ENCODE assay signal across 9 cellular contexts in the genomic region with DNA sequence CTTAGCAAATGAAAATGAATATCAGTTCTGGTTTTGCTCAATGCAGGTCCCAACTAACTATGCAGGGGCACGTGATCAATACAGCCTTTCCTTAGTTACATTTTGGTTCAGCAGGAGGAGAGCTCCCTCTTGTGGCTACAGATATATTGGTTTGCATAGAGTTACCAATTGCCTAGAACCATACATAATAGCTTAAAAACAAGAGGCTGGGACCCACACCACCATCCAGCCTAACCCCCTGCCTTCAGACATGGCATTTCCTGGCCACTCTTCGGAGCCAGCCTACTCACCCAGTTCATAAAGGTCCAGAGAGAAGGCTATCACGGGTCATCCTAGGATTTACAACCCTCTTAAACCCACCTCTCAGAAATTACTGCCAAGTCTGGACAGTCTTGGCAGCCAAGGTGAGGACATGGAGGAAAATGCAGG. TPM values are rescaled to one million over a fixed set of nuclear protein-coding genes. Genes with fewer than 3 reads are reported as not detected.
DNase-seq lines count a peak whose midpoint lies in the region; ATAC-seq and TF ChIP-seq lines count a peak whose summit lies in the region.
"Had no signal": no experiment of that assay in that cellular context is flagged by ENCODE, and none has a peak within 500 bp of the region (broad histone marks: within the 10 kb centered on the region; RNA-seq: fewer than 3 reads in every experiment).

No MANE protein-coding gene starts in this region.

- peak in 4 of 5 donors; percentile 38 to 68 (median 58) for DNase-seq in CD8-positive, alpha-beta memory T cell
- DNase-seq in NCI-H2029 treated with DMSO at 0.1 percent for 48 hours (lab: John Stamatoyannopoulos, UW) (peak; percentile 47), T-helper 2 cell (peak in 3 of 5 experiments; percentile 16 to 81 (median 52)), cardiac fibroblast (ENCODE audit: low read depth in 2 of 2) (peak; percentile 91), islet precursor cell (peak; percentile 70)
- peak; percentile 27 for DNase-seq in stimulated activated CD8-positive, alpha-beta memory T cell treated with anti-CD3 and anti-CD28 coated beads, Interleukin-12 subunit alpha, Interleukin-12 subunit beta, amount 100 ng/mL, for 1 hour (ENCODE audit: low read depth)

- H3K27ac Mint-ChIP-seq in CD8-positive, alpha-beta memory T cell, result peak overlapping the region; percentile 6 to 90 (median 88)
- H3K27ac Mint-ChIP-seq: activated naive CD4-positive, alpha-beta T cell treated with anti-CD3 and anti-CD28 coated beads, Interleukin-2, amount 50 U/mL, for 24 hours had no signal

- ATAC-seq in GM19025 (IDR thresholded peaks at IDR 0.05; ENCODE audit: low read depth, unreplicated experiment) (peak; percentile 99), HG03097 (IDR thresholded peaks at IDR 0.05; ENCODE audit: low FRiP score, unreplicated experiment) (peak; percentile 97)

- H3K27me3 ChIP-seq in CD8-positive, alpha-beta memory T cell (ENCODE audit: insufficient read depth, low read length, poor library complexity, severe bottlenecking), result no peaks in the 10 kb centered on the region

- H3K36me3 ChIP-seq in CD8-positive, alpha-beta memory T cell (ENCODE audit: insufficient read depth, low read length), result peaks cover 40% of the 10 kb centered on the region

- CTCF ChIA-PET in CD8-positive, alpha-beta memory T cell (lab: Charles Lee), result interaction anchor here (0.6 to 4.3 kb wide), 30 partner anchors 9 to 216 kb away, joined by 3 to 43 read pairs (median 5); a partner anchor contains a TSS

- no peaks in the 10 kb centered on the region for H3K9me3 ChIP-seq in CD8-positive, alpha-beta memory T cell (ENCODE audit: low read length)

- peaks cover 7% of the 10 kb centered on the region for H3K4me1 ChIP-seq in CD8-positive, alpha-beta memory T cell (ENCODE audit: insufficient read depth, low read length)

- no peak overlapping the region for H3K27ac ChIP-seq in CD8-positive, alpha-beta memory T cell (ENCODE audit: low read depth, low read length)

- peaks cover 4 to 89% (median 27%) of the 10 kb centered on the region in 3 donors for H3K36me3 Mint-ChIP-seq in CD8-positive, alpha-beta memory T cell

- no peak overlapping the region for H3K4me3 Mint-ChIP-seq in CD8-positive, alpha-beta memory T cell
- H3K4me3 Mint-ChIP-seq: activated naive CD4-positive, alpha-beta T cell treated with anti-CD3 and anti-CD28 coated beads, Interleukin-2, amount 50 U/mL, for 24 hours had no signal

- POLR2A ChIA-PET in CD8-positive, alpha-beta memory T cell (lab: Charles Lee), result interaction anchor here (1.2 to 1.5 kb wide), 2 partner anchors 9 to 11 kb away, joined by 4 to 9 read pairs; a partner anchor contains a TSS

- H3K4me1 Mint-ChIP-seq in CD8-positive, alpha-beta memory T cell, result peaks cover 8 to 28% (median 21%) of the 10 kb centered on the region in 3 donors

- no peaks in the 10 kb centered on the region for H3K9me3 Mint-ChIP-seq in CD8-positive, alpha-beta memory T cell
- H3K9me3 Mint-ChIP-seq: activated naive CD4-positive, alpha-beta T cell treated with anti-CD3 and anti-CD28 coated beads, Interleukin-2, amount 50 U/mL, for 24 hours had no signal

- no peaks in the 10 kb centered on the region for H3K27me3 Mint-ChIP-seq in CD8-positive, alpha-beta memory T cell
- H3K27me3 Mint-ChIP-seq: activated naive CD4-positive, alpha-beta T cell treated with anti-CD3 and anti-CD28 coated beads, Interleukin-2, amount 50 U/mL, for 24 hours had no signal

- H3K4me3 ChIP-seq in CD8-positive, alpha-beta memory T cell (ENCODE audit: low read length), result no peak overlapping the region
- no peak overlapping the region for H3K4me3 ChIP-seq in cardiac fibroblast (replicated peaks in 1 of 2; ENCODE audit: low read depth in 2 of 2, low read length in 2 of 2)

- TF ChIP-seq CTCF in cardiac fibroblast (IDR thresholded peaks at IDR 0.05; ENCODE audit: low read depth, low read length), result peak; percentile 74

RNA-seq across cellular contexts. Expression of a gene that starts 10.5 kb away (rescaled TPM):
- total RNA-seq in CD8-positive, alpha-beta memory T cell, result 10 to 100 TPM; 32.7 to 33.5 TPM
- 8.7 TPM for polyA plus RNA-seq in CD8-positive, alpha-beta memory T cell

Comparison
In these comparisons a context has a peak if more than half of its experiments do, and no peak if none do; other contexts are left out.
1. DNase-seq: peak in every context shown above with its lines; median percentile 91 in cardiac fibroblast; 70 in islet precursor cell; 58 in CD8-positive, alpha-beta memory T cell; 52 in T-helper 2 cell; 47 in NCI-H2029 treated with DMSO at 0.1 percent for 48 hours; 27 in stimulated activated CD8-positive, alpha-beta memory T cell treated with anti-CD3 and anti-CD28 coated beads, Interleukin-12 subunit alpha, Interleukin-12 subunit beta, amount 100 ng/mL, for 1 hour.